9 cellular contexts compared by ENCODE assay signal in the genomic region with DNA sequence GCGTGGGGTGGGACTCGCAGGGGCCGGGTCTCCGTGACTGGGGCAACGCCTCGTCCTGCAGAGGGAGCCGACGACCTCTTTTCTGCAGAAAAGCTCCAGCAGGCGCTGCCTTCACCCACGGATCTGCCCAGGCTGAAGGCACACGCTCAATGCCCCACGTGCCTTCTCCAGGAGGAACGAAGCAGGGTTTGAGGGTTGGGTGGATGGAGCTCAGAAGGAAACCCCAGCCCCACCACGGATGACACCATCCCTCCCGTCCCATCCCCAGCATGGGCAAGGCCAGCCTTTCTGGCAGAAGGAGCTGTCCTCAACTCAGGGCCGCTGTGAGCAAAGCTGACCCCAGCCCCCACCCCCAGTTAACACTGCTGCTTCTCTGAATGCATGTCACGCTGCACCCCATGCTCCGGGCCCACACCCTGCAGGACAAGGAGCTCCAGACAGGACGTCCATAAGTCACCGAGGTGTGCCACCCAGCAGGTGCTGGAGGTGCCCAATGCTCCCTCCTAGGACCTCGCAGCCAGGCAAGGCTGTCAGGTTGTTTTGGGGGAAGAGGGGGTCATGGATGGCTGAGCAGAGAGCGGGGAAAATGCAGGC. TPM values are rescaled to one million over a fixed set of nuclear protein-coding genes. Genes with fewer than 3 reads are reported as not detected.
DNase-seq lines count a peak whose midpoint lies in the region; ATAC-seq, FAIRE-seq and TF ChIP-seq lines count a peak whose summit lies in the region.
"Had no signal": no experiment of that assay in that cellular context is flagged by ENCODE, and none has a peak within 500 bp of the region (broad histone marks: within the 10 kb centered on the region; RNA-seq: fewer than 3 reads in every experiment).

No MANE protein-coding gene starts in this region.

- H2AK5ac ChIP-seq in trophoblast cell (ENCODE audit: low read length) = no peak overlapping the region

- no peak overlapping the region for H2BK5ac ChIP-seq in trophoblast cell (ENCODE audit: low read depth, low read length, poor library complexity)

- no peak overlapping the region for H3K4me3 Mint-ChIP-seq in activated B cell treated with CpG ODN at 0.5 μM for 24 hours

- no peak overlapping the region for H3K14ac ChIP-seq in trophoblast cell (ENCODE audit: low read length)

- peaks cover 2% of the 10 kb centered on the region for H3K27me3 Mint-ChIP-seq in activated B cell treated with CpG ODN at 0.5 μM for 24 hours

- no peak overlapping the region for H2BK12ac ChIP-seq in trophoblast cell (ENCODE audit: low read length)

- peaks cover 11% of the 10 kb centered on the region for H3K36me3 Mint-ChIP-seq in activated B cell treated with CpG ODN at 0.5 μM for 24 hours (ENCODE audit: low read depth)

- no peak overlapping the region for H3K23ac ChIP-seq in trophoblast cell (ENCODE audit: low read length)

- H3K27ac Mint-ChIP-seq in activated B cell treated with CpG ODN at 0.5 μM for 24 hours = no peak overlapping the region

- no peak overlapping the region for H3K4me2 ChIP-seq in trophoblast cell (ENCODE audit: low read length)

- H3K4me3 ChIP-seq in BE2C (ENCODE audit: low read depth, low read length) = no peak overlapping the region
- H3K4me3 ChIP-seq in kidney (ENCODE audit: low read length in 2 of 2) = no peak overlapping the region
- no peak overlapping the region for H3K4me3 ChIP-seq in trophoblast cell (ENCODE audit: low read depth, low read length)

- H3K79me2 ChIP-seq in trophoblast cell (ENCODE audit: control insufficient read depth, insufficient read depth, low read length, poor library complexity) = no peaks in the 10 kb centered on the region

- H4K12ac ChIP-seq in trophoblast cell (ENCODE audit: low read depth, low read length) = no peak overlapping the region

- no peak overlapping the region for H2BK120ac ChIP-seq in trophoblast cell (ENCODE audit: insufficient read depth, low read length, poor library complexity)

- TF ChIP-seq CTCF in BE2C (IDR thresholded peaks at IDR 0.05; ENCODE audit: low read depth, low read length) (peak; percentile 20; the same call in 1 of the 2 replicates), activated B cell treated with CpG ODN at 0.5 μM for 24 hours (IDR thresholded peaks at IDR 0.05) (no peak), kidney (IDR thresholded peaks at IDR 0.05; ENCODE audit: borderline replicate concordance, extremely low read depth, insufficient read depth) (no peak)

- POLR2A ChIA-PET in activated B cell treated with CpG ODN at 0.5 μM for 24 hours (lab: Charles Lee) = interaction anchor here (0.5 to 1.7 kb wide), 6 partner anchors 9 to 202 kb away, joined by 3 to 10 read pairs (median 5); a partner anchor contains a TSS

- no peak overlapping the region for H4K91ac ChIP-seq in trophoblast cell (ENCODE audit: low read depth, low read length)

- no peaks in the 10 kb centered on the region for H3K9me3 ChIP-seq in BE2C
- H3K9me3 ChIP-seq in kidney (ENCODE audit: control insufficient read depth in 1 of 2, low read length in 2 of 2) = no peaks in the 10 kb centered on the region
- peaks cover 19% of the 10 kb centered on the region for H3K9me3 ChIP-seq in trophoblast cell (ENCODE audit: insufficient read depth, low read depth, low read length)

- no peak overlapping the region for H3K27ac ChIP-seq in kidney (ENCODE audit: low read depth in 2 of 2, low read length in 2 of 2)
- no peak overlapping the region for H3K27ac ChIP-seq in trophoblast cell (ENCODE audit: low read depth, low read length)

- peak; percentile 4 for ATAC-seq in activated B cell treated with CpG ODN at 0.5 μM for 24 hours (ENCODE audit: low read depth)
- ATAC-seq in HG03097 (IDR thresholded peaks at IDR 0.05; ENCODE audit: low FRiP score, unreplicated experiment) = no peak

- H3K36me3 ChIP-seq in BE2C = peaks cover 8% of the 10 kb centered on the region
- no peaks in the 10 kb centered on the region for H3K36me3 ChIP-seq in kidney (ENCODE audit: control insufficient read depth in 1 of 2, insufficient read depth in 2 of 2, low read length in 2 of 2)
- peaks cover 11 to 19% of the 10 kb centered on the region in 2 experiments for H3K36me3 ChIP-seq in trophoblast cell (ENCODE audit: control insufficient read depth in 1 of 2, insufficient read depth in 2 of 2, low read length in 2 of 2)

- H3K79me1 ChIP-seq in trophoblast cell (ENCODE audit: low read length) = no peaks in the 10 kb centered on the region

- peaks cover 14% of the 10 kb centered on the region for H3K4me1 ChIP-seq in BE2C
- H3K4me1 ChIP-seq in kidney (ENCODE audit: control insufficient read depth in 1 of 2, insufficient read depth in 1 of 2, low read depth in 1 of 2, low read length in 2 of 2) = peaks cover 4 to 29% of the 10 kb centered on the region in 2 donors
- peaks cover 5 to 17% of the 10 kb centered on the region in 2 experiments for H3K4me1 ChIP-seq in trophoblast cell (ENCODE audit: control insufficient read depth in 1 of 2, insufficient read depth in 2 of 2, low read length in 2 of 2)

- WGBS in trophoblast cell (ENCODE audit: extremely low coverage, insufficient coverage, insufficient read length) = no CpG with 5 or more reads among the region's 22 CpGs

- H4K8ac ChIP-seq in trophoblast cell (ENCODE audit: low read depth, low read length) = no peak overlapping the region

- H3K4me1 Mint-ChIP-seq in activated B cell treated with CpG ODN at 0.5 μM for 24 hours = peaks cover 25% of the 10 kb centered on the region

- intact Hi-C loops in activated B cell treated with CpG ODN at 0.5 μM for 24 hours (cut with micrococcal nuclease) = loop anchor here (2.0 kb wide), 2 partner anchors 27 to 41 kb away; a partner anchor contains a TSS
- intact Hi-C loops in kidney (cut with DNase I) = no loop called here

- no peaks in the 10 kb centered on the region for H3K9me3 Mint-ChIP-seq in activated B cell treated with CpG ODN at 0.5 μM for 24 hours

- no peak for FAIRE-seq in kidney (lab: Jason Lieb, UNC)

- DNase-seq in BE2C (no peak), G401 (ENCODE audit: low spot score) (peak; percentile 53), activated B cell treated with CpG ODN at 0.5 μM for 24 hours (no peak), kidney (peak; percentile 72), NCI-H146 treated with DMSO at 0.1 percent for 48 hours (lab: John Stamatoyannopoulos, UW; ENCODE audit: unreplicated experiment) (no peak), NCI-H2196 (lab: John Stamatoyannopoulos, UW; ENCODE audit: unreplicated experiment) (no peak), trophoblast cell (no peak)
- DNase-seq: activated effector memory CD4-positive, alpha-beta T cell treated with anti-CD3 and anti-CD28 coated beads, Interleukin-2, amount 50 U/mL, for 16 hours had no signal

- in situ Hi-C loops in G401 (cut with HindIII; ENCODE audit: low sequenced_read_pairs) = no loop called here

- no peaks in the 10 kb centered on the region for H3K27me3 ChIP-seq in BE2C
- H3K27me3 ChIP-seq in trophoblast cell (ENCODE audit: insufficient read depth, low read length) = peaks cover 56% of the 10 kb centered on the region

- H2AFZ ChIP-seq in trophoblast cell (ENCODE audit: insufficient read depth, low read length, poor library complexity) = no peak overlapping the region

- no peak overlapping the region for H3K4ac ChIP-seq in trophoblast cell (ENCODE audit: low read depth, low read length)

- H3K18ac ChIP-seq in trophoblast cell (ENCODE audit: low read length) = no peak overlapping the region

- CTCF ChIA-PET in activated B cell treated with CpG ODN at 0.5 μM for 24 hours (lab: Charles Lee) = interaction anchor here (0.8 kb wide), 1 partner anchor 27 kb away, joined by 4 read pairs; no protein-coding TSS in a partner anchor

- H3K9ac ChIP-seq in kidney (ENCODE audit: low read length in 2 of 2) = no peak overlapping the region
- H3K9ac ChIP-seq in trophoblast cell (ENCODE audit: low read length) = no peak overlapping the region

RNA-seq across cellular contexts. Expression of a gene that starts 7.4 kb away (rescaled TPM):
- polyA plus RNA-seq in BE2C (2012; ENCODE audit: insufficient read depth, insufficient read length, low read depth) = 162 TPM
- total RNA-seq in G401 (2014; rRNA removed; shearing (Covaris generic)) = 86.7 and 90.0 TPM in 2 replicates
- 42.8 and 55.7 TPM in 2 replicates for total RNA-seq in activated B cell treated with CpG ODN at 0.5 μM for 24 hours
- 32.5 TPM for total RNA-seq in kidney
- 50.9 TPM for polyA plus RNA-seq in kidney (ENCODE audit: insufficient read depth, low read depth, low replicate concordance)
- polyA plus RNA-seq in trophoblast cell (2013) = 20.9 and 21.6 TPM in 2 replicates

RNA-seq across cellular contexts. Expression of a gene that starts 18.5 kb away (rescaled TPM):
- 3.1 TPM for polyA plus RNA-seq in BE2C (2012; ENCODE audit: insufficient read depth, insufficient read length, low read depth)
- 1.8 and 9.2 TPM in 2 replicates for total RNA-seq in G401 (2014; rRNA removed; shearing (Covaris generic))
- total RNA-seq in activated B cell treated with CpG ODN at 0.5 μM for 24 hours (1.2 and 1.3 TPM in 2 replicates), kidney (5.3 TPM)
- 5.5 TPM for polyA plus RNA-seq in kidney (ENCODE audit: insufficient read depth, low read depth, low replicate concordance)
- 3.6 and 3.7 TPM in 2 replicates for polyA plus RNA-seq in trophoblast cell (2013)

RNA-seq across cellular contexts. Expression of a gene that starts 19.4 kb away (rescaled TPM):
- 4.7 TPM for polyA plus RNA-seq in BE2C (2012; ENCODE audit: insufficient read depth, insufficient read length, low read depth)
- total RNA-seq in G401 (2014; rRNA removed; shearing (Covaris generic)) = 18.4 and 20.6 TPM in 2 replicates
- total RNA-seq in activated B cell treated with CpG ODN at 0.5 μM for 24 hours = 1.1 and 1.5 TPM in 2 replicates
- 9.6 TPM for total RNA-seq in kidney
- polyA plus RNA-seq in kidney (ENCODE audit: insufficient read depth, low read depth, low replicate concordance) = 60.0 TPM
- 4.2 and 4.8 TPM in 2 replicates for polyA plus RNA-seq in trophoblast cell (2013)

RNA-seq across cellular contexts. Expression of a gene that starts 21.7 kb away (rescaled TPM):
- polyA plus RNA-seq in BE2C (2012; ENCODE audit: insufficient read depth, insufficient read length, low read depth) = 28.2 TPM
- total RNA-seq in G401 (2014; rRNA removed; shearing (Covaris generic)) = 13.4 and 15.4 TPM in 2 replicates
- total RNA-seq in activated B cell treated with CpG ODN at 0.5 μM for 24 hours (0.42 and 0.59 TPM in 2 replicates), kidney (0.25 TPM)
- polyA plus RNA-seq in kidney (ENCODE audit: insufficient read depth, low read depth, low replicate concordance) = not detected
- 0.18 and 0.40 TPM in 2 replicates for polyA plus RNA-seq in trophoblast cell (2013)

RNA-seq across cellular contexts. Expression of a gene that starts 33.4 kb away (rescaled TPM):
- polyA plus RNA-seq in BE2C (2012; ENCODE audit: insufficient read depth, insufficient read length, low read depth) = 4,587 TPM
- 1,108 and 1,164 TPM in 2 replicates for total RNA-seq in G401 (2014; rRNA removed; shearing (Covaris generic))
- total RNA-seq in activated B cell treated with CpG ODN at 0.5 μM for 24 hours = 1,788 and 2,029 TPM in 2 replicates
- total RNA-seq in kidney = 893 TPM
- polyA plus RNA-seq in kidney (ENCODE audit: insufficient read depth, low read depth, low replicate concordance) = 1,823 TPM
- polyA plus RNA-seq in trophoblast cell (2013) = 1,862 and 1,936 TPM in 2 replicates

Comparison
In these comparisons a context has a peak if more than half of its experiments do, and no peak if none do; other contexts are left out.
1. DNase-seq: peak in G401 (single experiment) and kidney (single experiment); none in BE2C (single experiment), activated B cell treated with CpG ODN at 0.5 μM for 24 hours (single experiment), NCI-H146 treated with DMSO at 0.1 percent for 48 hours (single experiment), NCI-H2196 (single experiment) and trophoblast cell (0 of 2).